Comparison of ENCODE assay signal across 20 cellular contexts in the genomic region with DNA sequence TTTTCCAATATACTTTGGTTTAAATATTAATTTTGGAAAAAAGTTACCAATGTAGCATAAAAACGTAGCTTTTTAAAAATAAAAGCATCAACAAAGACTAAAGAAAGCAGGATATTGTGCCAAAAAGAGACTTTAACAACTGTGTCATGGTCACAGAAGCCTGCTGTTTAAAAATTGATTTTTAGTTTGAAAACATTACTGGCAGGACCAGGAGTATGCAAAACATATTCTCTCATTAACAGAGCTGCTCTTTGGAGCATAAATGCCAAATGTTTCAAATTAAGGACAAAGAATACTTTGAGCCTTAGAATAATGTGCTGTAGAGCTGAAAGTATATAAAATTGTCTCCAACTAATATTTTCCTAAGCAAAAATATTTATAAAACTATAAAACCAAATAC.
DNase-seq lines count a peak whose midpoint lies in the region; ATAC-seq and TF ChIP-seq lines count a peak whose summit lies in the region.
"Had no signal": no experiment of that assay in that cellular context is flagged by ENCODE, and none has a peak within 500 bp of the region (broad histone marks: within the 10 kb centered on the region; RNA-seq: fewer than 3 reads in every experiment).

No MANE protein-coding gene starts in this region.

- H3K27ac ChIP-seq in sigmoid colon (no peak overlapping the region), right cardiac atrium (ENCODE audit: low read length) (no peak overlapping the region)
- H3K27ac ChIP-seq: left ventricle myocardium inferior, neural progenitor cell, Peyer's patch, SK-N-MC, testis had no signal

- no peak overlapping the region for H3K4me3 ChIP-seq in sigmoid colon
- no peak overlapping the region for H3K4me3 ChIP-seq in right cardiac atrium (ENCODE audit: low read length)
- H3K4me3 ChIP-seq: left ventricle myocardium inferior, neural progenitor cell, Peyer's patch, testis had no signal

- H3K9me3 ChIP-seq in sigmoid colon = no peaks in the 10 kb centered on the region
- H3K9me3 ChIP-seq in right cardiac atrium (ENCODE audit: control insufficient read depth, low read length) = no peaks in the 10 kb centered on the region
- H3K9me3 ChIP-seq: left ventricle myocardium inferior, Peyer's patch, testis had no signal

- intact Hi-C loops in sigmoid colon (cut with DNase I) = no loop called here
- intact Hi-C loops in right cardiac atrium (cut with DNase I) = no loop called here

- 66 to 69% methylated on average over 1 of the region's 1 CpG for WGBS in sigmoid colon, 2 donors
- WGBS in right cardiac atrium = 46% methylated on average over 1 of the region's 1 CpG

- ATAC-seq in GM19452 (IDR thresholded peaks at IDR 0.05; ENCODE audit: unreplicated experiment) (peak; percentile 77), HG02759 (IDR thresholded peaks at IDR 0.05; ENCODE audit: unreplicated experiment) (peak; percentile 59), HG03354 (IDR thresholded peaks at IDR 0.05; ENCODE audit: poor library complexity, severe bottlenecking, unreplicated experiment) (peak; percentile 80), HG02798 (IDR thresholded peaks at IDR 0.05; ENCODE audit: poor library complexity, unreplicated experiment) (no peak), right cardiac atrium (no peak)

- H3K4me1 ChIP-seq in sigmoid colon (no peaks in the 10 kb centered on the region), right cardiac atrium (ENCODE audit: control insufficient read depth, insufficient read depth, low read length) (no peaks in the 10 kb centered on the region)
- H3K4me1 ChIP-seq: left ventricle myocardium inferior, neural progenitor cell, Peyer's patch, testis had no signal

- no peak for TF ChIP-seq POLR2A in sigmoid colon (IDR thresholded peaks at IDR 0.05)

- DNase-seq in kidney tubule cell (ENCODE audit: low spot score) = peak; percentile 15
- no peak for DNase-seq in NCI-H524 treated with DMSO at 0.1 percent for 48 hours (lab: John Stamatoyannopoulos, UW)
- no peak for DNase-seq in sigmoid colon
- DNase-seq in right cardiac atrium = no peak
- DNase-seq: activated B cell treated with CpG ODN at 0.5 μM for 24 hours, dermis blood vessel endothelial cell, HCEC 1CT, Kasumi-1, left ventricle myocardium inferior, NCI-H1092 treated with DMSO at 0.1 percent for 48 hours, NCI-H2171, NCI-H748 treated with DMSO at 0.1 percent for 48 hours, Peyer's patch, testis had no signal

- TF ChIP-seq EP300 in sigmoid colon (IDR thresholded peaks at IDR 0.05) = no peak

- no peaks in the 10 kb centered on the region for H3K27me3 ChIP-seq in sigmoid colon
- H3K27me3 ChIP-seq in right cardiac atrium (ENCODE audit: control insufficient read depth, insufficient read depth) = no peaks in the 10 kb centered on the region
- H3K27me3 ChIP-seq: neural progenitor cell, Peyer's patch, testis had no signal

- no peaks in the 10 kb centered on the region for H3K36me3 ChIP-seq in sigmoid colon
- H3K36me3 ChIP-seq: left ventricle myocardium inferior, neural progenitor cell, Peyer's patch had no signal

- TF ChIP-seq CTCF in sigmoid colon (IDR thresholded peaks at IDR 0.05) = no peak

Comparison
In these comparisons a context has a peak if more than half of its experiments do, and no peak if none do; other contexts are left out.
1. ATAC-seq: peak in GM19452 (single experiment), HG02759 (single experiment) and HG03354 (single experiment); none in HG02798 (single experiment) and right cardiac atrium (0 of 2).